33 cellular contexts compared by ENCODE assay signal in the genomic region with DNA sequence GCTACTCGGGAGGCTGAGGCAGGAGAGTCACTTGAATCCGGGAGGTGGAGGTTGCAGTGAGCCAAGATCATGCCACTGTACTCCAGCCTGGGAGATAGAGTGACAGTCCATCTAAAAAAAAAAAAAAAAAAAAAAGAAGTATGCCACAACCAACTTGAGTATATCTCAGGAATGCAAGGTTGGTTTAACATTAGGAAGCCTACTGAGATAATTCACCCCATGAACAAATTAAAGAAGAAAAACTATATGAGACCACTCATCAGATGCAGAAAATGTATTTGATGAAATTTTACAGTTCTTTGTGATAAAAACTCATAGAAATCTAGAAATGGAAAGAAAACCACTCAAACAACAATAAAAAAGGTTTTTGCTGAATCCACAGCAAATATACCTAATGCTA.
"Had no signal": no experiment of that assay in that cellular context is flagged by ENCODE, and none has a peak within 500 bp of the region (broad histone marks: within the 10 kb centered on the region; RNA-seq: fewer than 3 reads in every experiment).

No MANE protein-coding gene starts in this region.

- H3K4me1 Mint-ChIP-seq: activated B cell treated with CpG ODN at 0.5 μM for 24 hours; activated CD4-positive, alpha-beta T cell treated with anti-CD3 and anti-CD28 coated beads, Interleukin-2, amount 10 ng/mL, durations not matched to agents 7 days and 5 days; activated naive CD8-positive, alpha-beta T cell treated with anti-CD3 and anti-CD28 coated beads for 36 hours; activated T-helper 17 cell treated with anti-CD3 and anti-CD28 coated beads, Interleukin-2, amount 50 U/mL, for 72 hours had no signal

- DNase-seq: activated B cell treated with CpG ODN at 0.5 μM for 24 hours; activated CD4-positive, alpha-beta memory T cell treated with anti-CD3 and anti-CD28 coated beads for 36 hours; activated CD4-positive, alpha-beta T cell treated with anti-CD3 and anti-CD28 coated beads for 48 hours; activated CD4-positive, alpha-beta T cell treated with anti-CD3 and anti-CD28 coated beads, Interleukin-2, amount 10 ng/mL, durations not matched to agents 7 days and 5 days; activated CD4-positive, alpha-beta T cell treated with anti-CD3 and anti-CD28 coated beads, Interleukin-2, amount 50 U/mL, for 4 hours; activated CD4-positive, CD25-positive, alpha-beta regulatory T cell treated with anti-CD3 and anti-CD28 coated beads, Interleukin-2, amount 50 U/mL, for 72 hours; activated CD8-positive, alpha-beta memory T cell treated with anti-CD3 and anti-CD28 coated beads, Interleukin-2, amount 50 U/mL, for 4 hours; activated CD8-positive, alpha-beta T cell treated with anti-CD3 and anti-CD28 coated beads for 36 hours; activated effector memory CD4-positive, alpha-beta T cell treated with anti-CD3 and anti-CD28 coated beads, Interleukin-2, amount 50 U/mL, for 16 hours; activated gamma-delta T cell treated with Interleukin-2 at 50 U/mL for 16 hours; activated naive CD4-positive, alpha-beta T cell; activated naive CD4-positive, alpha-beta T cell treated with anti-CD3 and anti-CD28 coated beads for 36 hours; activated naive CD4-positive, alpha-beta T cell treated with anti-CD3 and anti-CD28 coated beads, Interleukin-2, amount 50 U/mL, for 16 hours; activated naive CD8-positive, alpha-beta T cell treated with anti-CD3 and anti-CD28 coated beads for 36 hours; activated T-cell treated with anti-CD3 and anti-CD28 coated beads for 4 hours; activated T-cell treated with anti-CD3 and anti-CD28 coated beads, Interleukin-2, amount 50 U/mL, for 1 hour; activated T-cell treated with anti-CD3 and anti-CD28 coated beads, Interleukin-2, amount 50 U/mL, for 4 hours; activated T-cell treated with anti-CD3 and anti-CD28 coated beads, Interleukin-2, amount 50 U/mL, for 72 hours; adrenal gland; amniotic stem cell; aorta; body of pancreas; brain microvascular endothelial cell; central memory CD4-positive, alpha-beta T cell; T-helper 2 cell; T-helper 9 cell had no signal

- ATAC-seq: activated CD8-positive, alpha-beta T cell treated with anti-CD3 and anti-CD28 coated beads for 36 hours; activated naive CD4-positive, alpha-beta T cell treated with anti-CD3 and anti-CD28 coated beads, Interleukin-2, amount 50 U/mL, for 72 hours; activated T-cell treated with anti-CD3 and anti-CD28 coated beads, Interleukin-2, amount 50 U/mL, for 4 hours; activated T-cell treated with anti-CD3 and anti-CD28 coated beads, Interleukin-2, amount 50 U/mL, for 72 hours; activated T-helper 17 cell treated with anti-CD3 and anti-CD28 coated beads, Interleukin-2, amount 50 U/mL, for 72 hours; body of pancreas had no signal

- H3K4me1 ChIP-seq: adrenal gland, body of pancreas, breast epithelium had no signal

- H3K4me3 ChIP-seq: adrenal gland, body of pancreas, breast epithelium, coronary artery had no signal

- H3K27ac Mint-ChIP-seq: activated B cell treated with CpG ODN at 0.5 μM for 24 hours; activated CD4-positive, alpha-beta memory T cell treated with anti-CD3 and anti-CD28 coated beads for 36 hours; activated CD4-positive, alpha-beta T cell treated with anti-CD3 and anti-CD28 coated beads, Interleukin-2, amount 10 ng/mL, durations not matched to agents 7 days and 5 days; activated CD8-positive, alpha-beta T cell treated with anti-CD3 and anti-CD28 coated beads for 36 hours; activated naive CD4-positive, alpha-beta T cell treated with anti-CD3 and anti-CD28 coated beads for 36 hours; activated naive CD4-positive, alpha-beta T cell treated with anti-CD3 and anti-CD28 coated beads, Interleukin-2, amount 50 U/mL, for 72 hours; activated naive CD8-positive, alpha-beta T cell treated with anti-CD3 and anti-CD28 coated beads for 36 hours; activated T-cell treated with anti-CD3 and anti-CD28 coated beads, Interleukin-2, amount 50 U/mL, for 72 hours; activated T-helper 1 cell treated with anti-CD3 and anti-CD28 coated beads, Interleukin-12 subunit alpha, Interleukin-12 subunit beta, Interleukin-2, Interleukin-4 antibody, amounts not matched to agents 30 ng/mL and 10 ng/mL and 1 ng/mL, durations not matched to agents 14 hours and 24 hours and 36 hours; activated T-helper 17 cell treated with anti-CD3 and anti-CD28 coated beads, Interleukin-2, amount 50 U/mL, for 72 hours; T-helper 2 cell treated with Interferon-gamma antibody and Interleukin-4, amounts not matched to agents 5 μg/mL and 100 μg/mL, for 36 hours had no signal

- H3K27ac ChIP-seq: adrenal gland, body of pancreas, brain microvascular endothelial cell, breast epithelium, coronary artery, VCaP had no signal

- H3K36me3 Mint-ChIP-seq: activated CD4-positive, alpha-beta memory T cell treated with anti-CD3 and anti-CD28 coated beads for 36 hours; activated naive CD8-positive, alpha-beta T cell treated with anti-CD3 and anti-CD28 coated beads for 36 hours had no signal

- H3K27me3 Mint-ChIP-seq: activated B cell treated with CpG ODN at 0.5 μM for 24 hours; activated CD4-positive, alpha-beta memory T cell treated with anti-CD3 and anti-CD28 coated beads for 36 hours; activated CD4-positive, alpha-beta T cell treated with anti-CD3 and anti-CD28 coated beads, Interleukin-2, amount 10 ng/mL, durations not matched to agents 7 days and 5 days; activated CD8-positive, alpha-beta T cell treated with anti-CD3 and anti-CD28 coated beads for 36 hours; activated naive CD8-positive, alpha-beta T cell treated with anti-CD3 and anti-CD28 coated beads for 36 hours had no signal

- H3K9me3 ChIP-seq: body of pancreas had no signal

- H3K36me3 ChIP-seq: adrenal gland, brain microvascular endothelial cell, breast epithelium had no signal

- H3K27me3 ChIP-seq: adrenal gland, body of pancreas, brain microvascular endothelial cell, breast epithelium had no signal

- H3K4me3 Mint-ChIP-seq: activated B cell treated with CpG ODN at 0.5 μM for 24 hours; activated CD4-positive, alpha-beta memory T cell treated with anti-CD3 and anti-CD28 coated beads for 36 hours; activated CD4-positive, alpha-beta T cell treated with anti-CD3 and anti-CD28 coated beads, Interleukin-2, amount 10 ng/mL, durations not matched to agents 7 days and 5 days; activated CD8-positive, alpha-beta T cell treated with anti-CD3 and anti-CD28 coated beads for 36 hours; activated naive CD4-positive, alpha-beta T cell treated with anti-CD3 and anti-CD28 coated beads for 36 hours; activated naive CD8-positive, alpha-beta T cell treated with anti-CD3 and anti-CD28 coated beads for 36 hours; activated T-cell treated with anti-CD3 and anti-CD28 coated beads, Interleukin-2, amount 50 U/mL, for 4 hours; activated T-cell treated with anti-CD3 and anti-CD28 coated beads, Interleukin-2, amount 50 U/mL, for 72 hours; activated T-helper 1 cell treated with anti-CD3 and anti-CD28 coated beads, Interleukin-12 subunit alpha, Interleukin-12 subunit beta, Interleukin-2, Interleukin-4 antibody, amounts not matched to agents 30 ng/mL and 10 ng/mL and 1 ng/mL, durations not matched to agents 14 hours and 24 hours and 36 hours; activated T-helper 17 cell treated with anti-CD3 and anti-CD28 coated beads, Interleukin-2, amount 50 U/mL, for 72 hours; T-helper 2 cell treated with Interferon-gamma antibody and Interleukin-4, amounts not matched to agents 5 μg/mL and 100 μg/mL, for 36 hours had no signal
